In the genomic region with DNA sequence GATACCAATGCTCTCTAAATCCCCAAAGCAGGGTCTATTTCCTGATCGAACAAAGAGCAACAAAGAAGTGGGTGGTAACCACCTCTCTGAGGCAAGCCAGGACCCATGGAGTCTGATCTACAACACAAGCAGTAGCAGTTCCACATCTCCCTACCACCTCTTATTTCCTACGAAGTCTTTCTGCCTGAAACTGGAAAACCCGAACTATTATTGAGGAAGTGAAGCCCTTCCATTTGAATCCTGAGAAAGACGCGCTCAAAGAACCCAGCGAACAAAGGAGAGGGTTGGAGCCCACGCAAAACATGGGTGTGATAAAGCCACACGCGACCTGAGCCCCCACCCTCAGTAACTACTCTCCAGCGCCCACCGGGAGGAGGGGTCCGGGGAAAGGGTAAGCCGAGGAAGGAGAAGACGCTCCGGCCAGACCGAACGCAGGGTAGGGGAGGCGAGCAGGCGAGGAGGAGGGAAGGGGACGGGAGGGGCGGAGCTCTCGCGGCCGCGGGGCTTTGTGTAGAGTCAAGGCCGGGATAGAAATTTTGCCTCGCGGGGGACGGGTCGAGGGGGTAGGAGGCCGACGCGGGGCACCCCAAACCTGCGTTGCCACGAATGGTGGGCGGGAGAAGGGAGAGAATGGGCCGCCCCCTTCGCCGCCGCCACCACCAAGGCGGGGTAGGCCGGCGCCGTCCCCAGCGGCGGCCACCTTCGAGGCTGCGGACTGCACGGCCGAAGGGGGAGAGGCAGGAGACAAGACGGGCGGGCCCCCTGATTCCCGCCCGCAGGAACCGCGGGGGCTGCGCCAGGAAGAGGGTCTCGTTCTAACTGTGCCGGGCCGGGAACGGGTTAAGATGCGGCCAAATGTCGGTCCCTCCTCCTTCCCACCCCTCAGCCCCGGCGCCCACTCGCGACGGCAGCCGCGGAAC, we compare ENCODE assay signal across 8 cellular contexts. TPM values are rescaled to one million over a fixed set of nuclear protein-coding genes. Genes with fewer than 3 reads are reported as not detected.
DNase-seq lines count a peak whose midpoint lies in the region; ATAC-seq, FAIRE-seq and TF ChIP-seq lines count a peak whose summit lies in the region.

No MANE protein-coding gene starts in this region.

- H3K27ac ChIP-seq in H1 (ENCODE audit: low read depth, low read length), result peak overlapping the region; percentile 99
- H3K27ac ChIP-seq in mesenchymal stem cell (ENCODE audit: low read length, poor library complexity, severe bottlenecking), result peak overlapping the region; percentile 57

- TF ChIP-seq EP300 in H1 (IDR thresholded peaks at IDR 0.05; ENCODE audit: borderline replicate concordance in 1 of 2, low read depth in 2 of 2, low read length in 2 of 2), result no peak

- CTCF ChIA-PET in H1 (lab: Charles Lee; ENCODE audit: partially characterized antibody), result interaction anchor here (1.1 kb wide), 1 partner anchor 24 kb away, joined by 3 read pairs; no protein-coding TSS in a partner anchor

- ATAC-seq in GM18508 (IDR thresholded peaks at IDR 0.05; ENCODE audit: insufficient read depth, unreplicated experiment), result peak; percentile 18
- ATAC-seq in HG03025 (IDR thresholded peaks at IDR 0.05; ENCODE audit: low FRiP score, unreplicated experiment), result peak; percentile 36

- H3K4ac ChIP-seq in H1 (replicated peaks; ENCODE audit: insufficient read length, low read depth, low read length), result peak overlapping the region; percentile 92
- peak overlapping the region; percentile 42 to 97 for H3K4ac ChIP-seq in mesenchymal stem cell (ENCODE audit: low read depth in 1 of 2, low read length in 2 of 2)

- no peak overlapping the region for H2BK15ac ChIP-seq in H1 (ENCODE audit: low read length)
- peak overlapping the region; percentile 70 for H2BK15ac ChIP-seq in mesenchymal stem cell (ENCODE audit: low read depth, poor library complexity, severe bottlenecking)

- H3K23me2 ChIP-seq in H1 (ENCODE audit: low read depth, low read length), result peaks cover 4% of the 10 kb centered on the region

- 2% methylated on average over 29 of the region's 70 CpGs; no CpG with 5 or more reads in 1 of the 2 experiments for WGBS in H1 (ENCODE audit: extremely low coverage in 1 of 2, insufficient coverage in 1 of 2, insufficient read length in 1 of 2, insufficient replicate concordance in 2 of 2, low coverage in 1 of 2, low lambda C conversion rate in 2 of 2, missing lambda C conversion rate in 1 of 2), 2 experiments
- WGBS in mesenchymal stem cell, result 1% methylated on average over 59 of the region's 70 CpGs

- H3K36me3 ChIP-seq in H1 (ENCODE audit: control insufficient read depth in 2 of 4, insufficient read depth in 4 of 4, low read length in 3 of 4) (no peaks in the 10 kb centered on the region), mesenchymal stem cell (ENCODE audit: control insufficient read depth in 1 of 2, insufficient read depth in 2 of 2, low read depth in 1 of 2, low read length in 2 of 2) (no peaks in the 10 kb centered on the region)

- H2AK5ac ChIP-seq in H1 (ENCODE audit: low read depth, low read length), result peak overlapping the region; percentile 33; the same call in 1 of the 2 replicates
- H2AK5ac ChIP-seq in mesenchymal stem cell (ENCODE audit: low read length, severe bottlenecking), result peak overlapping the region; percentile 58

- H4K8ac ChIP-seq in H1 (ENCODE audit: extremely low read depth, insufficient read depth, low read length) (peak overlapping the region; percentile 98), mesenchymal stem cell (ENCODE audit: low read length) (peak overlapping the region; percentile 98)

- H3K56ac ChIP-seq in H1 (replicated peaks; ENCODE audit: insufficient read length, low read depth, low read length), result peak overlapping the region; percentile 97

- peak overlapping the region; percentile 94 to 97 (median 96) for H3K9ac ChIP-seq in H1 (replicated peaks in 1 of 4; ENCODE audit: extremely low read depth in 1 of 4, low read depth in 3 of 4, low read length in 3 of 4)
- peak overlapping the region; percentile 93 for H3K9ac ChIP-seq in mesenchymal stem cell (ENCODE audit: low read length)

- peaks cover 55 to 62% of the 10 kb centered on the region in 2 experiments for H3K79me2 ChIP-seq in H1 (ENCODE audit: control insufficient read depth in 1 of 2, insufficient read depth in 2 of 2, low read length in 2 of 2)

- H4K5ac ChIP-seq in H1 (ENCODE audit: insufficient read length, low read depth, low read length), result peak overlapping the region; percentile 98

- H3K79me1 ChIP-seq in H1 (ENCODE audit: low read depth, low read length) (no peaks in the 10 kb centered on the region), mesenchymal stem cell (replicated peaks; ENCODE audit: low read length, poor library complexity, severe bottlenecking) (peaks cover 4% of the 10 kb centered on the region)

- H3K4me1 ChIP-seq in H1 (replicated peaks in 1 of 4; ENCODE audit: control insufficient read depth in 3 of 4, insufficient read depth in 4 of 4, low read length in 3 of 4) (peaks cover 0 to 9% (median 3%) of the 10 kb centered on the region in 4 experiments; a peak in 2 of 7 replicates), mesenchymal stem cell (ENCODE audit: control insufficient read depth, insufficient read depth, low read depth, low read length) (peaks cover 5% of the 10 kb centered on the region)

- H2BK120ac ChIP-seq in H1 (replicated peaks; ENCODE audit: low read depth, low read length) (peak overlapping the region; percentile 88), mesenchymal stem cell (ENCODE audit: low read depth, low read length) (peak overlapping the region; percentile 71)

- POLR2A ChIA-PET in H1 (lab: Charles Lee; ENCODE audit: partially characterized antibody), result interaction anchor here (1.0 to 4.6 kb wide), 5 partner anchors 9 to 415 kb away, joined by 3 to 26 read pairs (median 7); no protein-coding TSS in a partner anchor

- TF ChIP-seq POLR2A in H1 (IDR thresholded peaks at IDR 0.05; ENCODE audit: control extremely low read depth in 1 of 2, low read depth in 2 of 2, low read length in 2 of 2), result peak in 1 of 2 experiments; percentile 48; a peak in 2 of 3 replicates

- H4K91ac ChIP-seq in H1 (replicated peaks; ENCODE audit: insufficient read length, low read length) (peak overlapping the region; percentile 97), mesenchymal stem cell (ENCODE audit: low read length) (peak overlapping the region; percentile 54)

- FAIRE-seq in H1 (lab: Jason Lieb, UNC), result peak; percentile 82

- no peak overlapping the region for H2AFZ ChIP-seq in H1 (ENCODE audit: low read length)
- peak overlapping the region; percentile 95 for H2AFZ ChIP-seq in mesenchymal stem cell (ENCODE audit: low read depth, low read length)

- no peak overlapping the region for H2BK12ac ChIP-seq in H1 (ENCODE audit: low read depth, low read length)
- H2BK12ac ChIP-seq in mesenchymal stem cell (ENCODE audit: low read length in 2 of 2), result peak overlapping the region in 1 of 2 experiments; percentile 59

- H3K27me3 ChIP-seq in H1 (replicated peaks in 1 of 4; ENCODE audit: control insufficient read depth in 3 of 4, extremely low read depth in 1 of 4, insufficient read depth in 3 of 4, low read length in 3 of 4) (peaks cover 0 to 3% (median 1%) of the 10 kb centered on the region in 4 experiments; a peak in 2 of 7 replicates), mesenchymal stem cell (ENCODE audit: control insufficient read depth in 1 of 2, insufficient read depth in 1 of 2, low read length in 2 of 2) (no peaks in the 10 kb centered on the region)

- H3K9me3 ChIP-seq in H1 (ENCODE audit: insufficient read depth in 2 of 2, low read depth in 1 of 2, low read length in 1 of 2) (no peaks in the 10 kb centered on the region), mesenchymal stem cell (ENCODE audit: control insufficient read depth, low read length) (no peaks in the 10 kb centered on the region)

- DNase-seq in 8988T, result peak; percentile 23
- DNase-seq in NCI-H345 treated with DMSO at 0.1 percent for 48 hours (lab: John Stamatoyannopoulos, UW; ENCODE audit: unreplicated experiment), result peak; percentile 20
- DNase-seq in activated CD8-positive, alpha-beta memory T cell treated with anti-CD3 and anti-CD28 coated beads for 24 hours, result peak; percentile 77
- peak in 1 of 2 experiments; percentile 64 for DNase-seq in H1 (ENCODE audit: low read depth in 1 of 2, low spot score in 2 of 2)
- peak; percentile 64 for DNase-seq in mesenchymal stem cell
- DNase-seq in stimulated activated CD8-positive, alpha-beta memory T cell treated with anti-CD3 and anti-CD28 coated beads, Interleukin-15, amount 100 ng/mL, for 24 hours (ENCODE audit: low read depth), result peak; percentile 14

- H3K23ac ChIP-seq in H1 (ENCODE audit: insufficient read length) (no peak overlapping the region), mesenchymal stem cell (ENCODE audit: low read length in 2 of 2) (peak overlapping the region in 1 of 2 experiments; percentile 89)

- peaks cover 8 to 12% of the 10 kb centered on the region in 2 experiments for H4K20me1 ChIP-seq in H1 (replicated peaks in 1 of 2; ENCODE audit: control insufficient read depth in 1 of 2, insufficient read depth in 2 of 2, low read length in 2 of 2)

- no peak overlapping the region for H2BK20ac ChIP-seq in H1 (ENCODE audit: low read length)

- no peak for TF ChIP-seq RAD21 in H1 (IDR thresholded peaks at IDR 0.05 in 1 of 2, conservative IDR thresholded peaks at IDR 0.05 in 1 of 2; ENCODE audit: low read depth in 2 of 2, low read length in 2 of 2)

- no peak for TF ChIP-seq CTCF in H1 (IDR thresholded peaks at IDR 0.05; ENCODE audit: control extremely low read depth in 1 of 3, insufficient read depth in 1 of 3, low read depth in 1 of 3, low read length in 3 of 3)

- H3K18ac ChIP-seq in H1 (ENCODE audit: extremely low read depth, low read length) (peak overlapping the region; percentile 98), mesenchymal stem cell (ENCODE audit: low read depth in 1 of 2, low read length in 2 of 2) (peak overlapping the region; percentile 98 to 100)

- H3K4me2 ChIP-seq in H1 (ENCODE audit: insufficient read depth in 1 of 2, low read depth in 2 of 2, low read length in 2 of 2), result peak overlapping the region; percentile 75 to 88
- H3K4me2 ChIP-seq in mesenchymal stem cell (ENCODE audit: low read length, poor library complexity, severe bottlenecking), result peak overlapping the region; percentile 68

- H3K14ac ChIP-seq in H1 (ENCODE audit: insufficient read length) (peak overlapping the region; percentile 25), mesenchymal stem cell (ENCODE audit: low read length in 2 of 2) (peak overlapping the region; percentile 64 to 94)

- peak overlapping the region; percentile 97 for H2BK5ac ChIP-seq in H1 (ENCODE audit: low read depth, low read length)
- H2BK5ac ChIP-seq in mesenchymal stem cell (ENCODE audit: low read depth, low read length, poor library complexity, severe bottlenecking), result peak overlapping the region; percentile 34

- H3K4me3 ChIP-seq in H1 (ENCODE audit: extremely low read depth in 1 of 4, insufficient read depth in 2 of 4, low read depth in 3 of 4, low read length in 4 of 4) (peak overlapping the region; percentile 84 to 99 (median 88)), mesenchymal stem cell (ENCODE audit: insufficient read depth in 1 of 2, low read depth in 1 of 2, low read length in 2 of 2) (peak overlapping the region; percentile 98 to 99)

RNA-seq across cellular contexts. Expression of gene HDAC2, which starts 0.8 kb away (rescaled TPM):
- 374 and 383 TPM in 2 replicates for total RNA-seq in H1 (2021; fragmentation: NEBNext Ultra II Directional; extraction: Animal tissue kit (Norgen Biotek cat#: 25700))
- polyA plus RNA-seq in H1 (2011; rRNA removed), result 205 and 323 TPM in 2 replicates
- 336 TPM for polyA plus RNA-seq in H1 (2011; cell fraction: cytosol; rRNA removed)
- polyA plus RNA-seq in H1 (2011; cell fraction: nucleus; rRNA removed), result 78.7 TPM
- polyA plus RNA-seq in H1 (2012, experiment 1 of 2), result 318 to 528 TPM (median 371 TPM) in 4 replicates
- 43.0 TPM for polyA plus RNA-seq in H1 (2012, experiment 2 of 2)
- 212 TPM for polyA plus RNA-seq in H1 (2013, experiment 1 of 2)
- 212 TPM for polyA plus RNA-seq in H1 (2013, experiment 2 of 2)
- 397 and 555 TPM in 2 replicates for polyA minus RNA-seq in H1 (2011; rRNA and poly(A)+ RNA removed)
- polyA minus RNA-seq in H1 (2011; cell fraction: cytosol; rRNA and poly(A)+ RNA removed), result 401 TPM
- 220 TPM for polyA minus RNA-seq in H1 (2011; cell fraction: nucleus; rRNA and poly(A)+ RNA removed)
- 68.6 TPM for polyA plus RNA-seq in mesenchymal stem cell (2013, experiment 1 of 2)
- polyA plus RNA-seq in mesenchymal stem cell (2013, experiment 2 of 2), result 75.4 TPM
